ENCODE assay signal across 1 cellular context in the genomic region with DNA sequence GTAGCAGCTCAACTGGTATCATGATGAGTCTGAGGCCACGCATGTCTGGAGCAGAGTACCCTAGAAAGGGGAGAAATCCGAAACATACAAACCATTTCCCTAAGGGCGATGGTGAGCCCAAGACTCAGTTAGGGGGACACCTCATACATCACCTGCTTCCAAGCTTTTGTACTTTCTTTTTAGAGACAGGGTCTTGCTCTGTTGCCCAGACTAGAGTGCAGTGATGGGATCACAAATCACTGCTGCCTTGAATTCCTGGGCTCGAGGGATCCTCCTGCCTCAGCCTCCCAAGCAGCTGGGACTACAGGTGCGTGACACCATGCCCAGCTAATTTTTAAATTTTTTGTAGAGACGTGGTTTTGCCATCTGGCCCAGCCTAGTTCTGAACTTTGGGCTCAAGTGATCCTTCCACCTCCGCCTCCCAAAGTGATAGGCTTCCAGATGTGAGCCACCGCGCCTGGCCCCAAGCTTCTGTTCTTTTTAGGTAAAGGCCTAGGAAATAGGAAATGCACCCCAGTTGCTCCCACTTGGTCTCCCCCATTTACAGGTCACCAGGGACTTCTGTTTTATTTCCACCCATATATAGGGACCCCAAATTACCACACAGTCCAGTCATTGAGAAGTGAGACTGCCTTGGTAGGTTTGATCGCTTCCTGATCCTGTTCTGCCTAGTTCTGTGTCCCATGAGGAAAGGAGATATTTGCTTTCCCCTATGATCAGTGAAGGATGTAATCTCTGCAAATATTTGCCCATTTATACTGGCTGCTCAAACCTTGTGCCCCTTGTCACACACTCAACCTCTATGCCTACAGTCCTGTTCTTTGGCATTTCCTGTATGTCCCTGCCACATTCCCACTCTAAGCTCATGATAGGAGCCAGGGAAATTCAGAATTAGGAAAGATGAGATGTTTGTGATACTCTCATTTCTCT.
TF ChIP-seq lines count a peak whose summit lies in the region.

Gene APOF, minus strand, starts transcription at position 728 of the 930 bp plus-strand sequence. Its CDS starts 112 bp downstream, at position 616.

TF ChIP-seq in GM23338, 12 proteins besides CTCF, POLR2A, EP300 and RAD21:
- TF ChIP-seq, protein P1, sequence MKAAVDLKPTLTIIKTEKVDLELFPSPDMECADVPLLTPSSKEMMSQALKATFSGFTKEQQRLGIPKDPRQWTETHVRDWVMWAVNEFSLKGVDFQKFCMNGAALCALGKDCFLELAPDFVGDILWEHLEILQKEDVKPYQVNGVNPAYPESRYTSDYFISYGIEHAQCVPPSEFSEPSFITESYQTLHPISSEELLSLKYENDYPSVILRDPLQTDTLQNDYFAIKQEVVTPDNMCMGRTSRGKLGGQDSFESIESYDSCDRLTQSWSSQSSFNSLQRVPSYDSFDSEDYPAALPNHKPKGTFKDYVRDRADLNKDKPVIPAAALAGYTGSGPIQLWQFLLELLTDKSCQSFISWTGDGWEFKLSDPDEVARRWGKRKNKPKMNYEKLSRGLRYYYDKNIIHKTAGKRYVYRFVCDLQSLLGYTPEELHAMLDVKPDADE (IDR thresholded peaks at IDR 0.05) = no peak
- TF ChIP-seq POLR2AphosphoS5 (IDR thresholded peaks at IDR 0.05; ENCODE audit: low read depth) = no peak
- TF ChIP-seq CREB1 (CRISPR knock-in tag; IDR thresholded peaks at IDR 0.05; ENCODE audit: low read depth) = no peak
- TF ChIP-seq, protein P2, sequence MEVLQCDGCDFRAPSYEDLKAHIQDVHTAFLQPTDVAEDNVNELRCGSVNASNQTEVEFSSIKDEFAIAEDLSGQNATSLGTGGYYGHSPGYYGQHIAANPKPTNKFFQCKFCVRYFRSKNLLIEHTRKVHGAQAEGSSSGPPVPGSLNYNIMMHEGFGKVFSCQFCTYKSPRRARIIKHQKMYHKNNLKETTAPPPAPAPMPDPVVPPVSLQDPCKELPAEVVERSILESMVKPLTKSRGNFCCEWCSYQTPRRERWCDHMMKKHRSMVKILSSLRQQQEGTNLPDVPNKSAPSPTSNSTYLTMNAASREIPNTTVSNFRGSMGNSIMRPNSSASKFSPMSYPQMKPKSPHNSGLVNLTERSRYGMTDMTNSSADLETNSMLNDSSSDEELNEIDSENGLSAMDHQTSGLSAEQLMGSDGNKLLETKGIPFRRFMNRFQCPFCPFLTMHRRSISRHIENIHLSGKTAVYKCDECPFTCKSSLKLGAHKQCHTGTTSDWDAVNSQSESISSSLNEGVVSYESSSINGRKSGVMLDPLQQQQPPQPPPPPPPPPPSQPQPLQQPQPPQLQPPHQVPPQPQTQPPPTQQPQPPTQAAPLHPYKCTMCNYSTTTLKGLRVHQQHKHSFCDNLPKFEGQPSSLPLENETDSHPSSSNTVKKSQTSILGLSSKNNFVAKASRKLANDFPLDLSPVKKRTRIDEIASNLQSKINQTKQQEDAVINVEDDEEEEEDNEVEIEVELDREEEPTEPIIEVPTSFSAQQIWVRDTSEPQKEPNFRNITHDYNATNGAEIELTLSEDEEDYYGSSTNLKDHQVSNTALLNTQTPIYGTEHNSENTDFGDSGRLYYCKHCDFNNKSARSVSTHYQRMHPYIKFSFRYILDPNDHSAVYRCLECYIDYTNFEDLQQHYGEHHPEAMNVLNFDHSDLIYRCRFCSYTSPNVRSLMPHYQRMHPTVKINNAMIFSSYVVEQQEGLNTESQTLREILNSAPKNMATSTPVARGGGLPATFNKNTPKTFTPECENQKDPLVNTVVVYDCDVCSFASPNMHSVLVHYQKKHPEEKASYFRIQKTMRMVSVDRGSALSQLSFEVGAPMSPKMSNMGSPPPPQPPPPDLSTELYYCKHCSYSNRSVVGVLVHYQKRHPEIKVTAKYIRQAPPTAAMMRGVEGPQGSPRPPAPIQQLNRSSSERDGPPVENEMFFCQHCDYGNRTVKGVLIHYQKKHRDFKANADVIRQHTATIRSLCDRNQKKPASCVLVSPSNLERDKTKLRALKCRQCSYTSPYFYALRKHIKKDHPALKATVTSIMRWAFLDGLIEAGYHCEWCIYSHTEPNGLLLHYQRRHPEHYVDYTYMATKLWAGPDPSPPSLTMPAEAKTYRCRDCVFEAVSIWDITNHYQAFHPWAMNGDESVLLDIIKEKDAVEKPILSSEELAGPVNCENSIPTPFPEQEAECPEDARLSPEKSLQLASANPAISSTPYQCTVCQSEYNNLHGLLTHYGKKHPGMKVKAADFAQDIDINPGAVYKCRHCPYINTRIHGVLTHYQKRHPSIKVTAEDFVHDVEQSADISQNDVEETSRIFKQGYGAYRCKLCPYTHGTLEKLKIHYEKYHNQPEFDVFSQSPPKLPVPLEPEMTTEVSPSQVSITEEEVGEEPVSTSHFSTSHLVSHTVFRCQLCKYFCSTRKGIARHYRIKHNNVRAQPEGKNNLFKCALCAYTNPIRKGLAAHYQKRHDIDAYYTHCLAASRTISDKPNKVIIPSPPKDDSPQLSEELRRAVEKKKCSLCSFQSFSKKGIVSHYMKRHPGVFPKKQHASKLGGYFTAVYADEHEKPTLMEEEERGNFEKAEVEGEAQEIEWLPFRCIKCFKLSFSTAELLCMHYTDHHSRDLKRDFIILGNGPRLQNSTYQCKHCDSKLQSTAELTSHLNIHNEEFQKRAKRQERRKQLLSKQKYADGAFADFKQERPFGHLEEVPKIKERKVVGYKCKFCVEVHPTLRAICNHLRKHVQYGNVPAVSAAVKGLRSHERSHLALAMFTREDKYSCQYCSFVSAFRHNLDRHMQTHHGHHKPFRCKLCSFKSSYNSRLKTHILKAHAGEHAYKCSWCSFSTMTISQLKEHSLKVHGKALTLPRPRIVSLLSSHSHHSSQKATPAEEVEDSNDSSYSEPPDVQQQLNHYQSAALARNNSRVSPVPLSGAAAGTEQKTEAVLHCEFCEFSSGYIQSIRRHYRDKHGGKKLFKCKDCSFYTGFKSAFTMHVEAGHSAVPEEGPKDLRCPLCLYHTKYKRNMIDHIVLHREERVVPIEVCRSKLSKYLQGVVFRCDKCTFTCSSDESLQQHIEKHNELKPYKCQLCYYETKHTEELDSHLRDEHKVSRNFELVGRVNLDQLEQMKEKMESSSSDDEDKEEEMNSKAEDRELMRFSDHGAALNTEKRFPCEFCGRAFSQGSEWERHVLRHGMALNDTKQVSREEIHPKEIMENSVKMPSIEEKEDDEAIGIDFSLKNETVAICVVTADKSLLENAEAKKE (CRISPR knock-in tag; IDR thresholded peaks at IDR 0.05) = no peak
- TF ChIP-seq NANOG (IDR thresholded peaks at IDR 0.05; ENCODE audit: borderline replicate concordance) = no peak
- no peak for TF ChIP-seq REST (IDR thresholded peaks at IDR 0.05; ENCODE audit: unreplicated experiment)
- no peak for TF ChIP-seq ZNF114 (CRISPR knock-in tag; IDR thresholded peaks at IDR 0.05)
- TF ChIP-seq EZH2 (IDR thresholded peaks at IDR 0.05; ENCODE audit: low read depth, unreplicated experiment) = no peak
- TF ChIP-seq STAT1 (IDR thresholded peaks at IDR 0.05; ENCODE audit: unreplicated experiment) = no peak
- TF ChIP-seq JUNB (IDR thresholded peaks at IDR 0.05; ENCODE audit: unreplicated experiment) = no peak
- no peak for TF ChIP-seq EZH2phosphoT487 (IDR thresholded peaks at IDR 0.05; ENCODE audit: unreplicated experiment)
- TF ChIP-seq ZNF331 (CRISPR knock-in tag; IDR thresholded peaks at IDR 0.05; ENCODE audit: low read depth) = no peak
